ENCODE assay signal across 1 cellular context in the genomic region with DNA sequence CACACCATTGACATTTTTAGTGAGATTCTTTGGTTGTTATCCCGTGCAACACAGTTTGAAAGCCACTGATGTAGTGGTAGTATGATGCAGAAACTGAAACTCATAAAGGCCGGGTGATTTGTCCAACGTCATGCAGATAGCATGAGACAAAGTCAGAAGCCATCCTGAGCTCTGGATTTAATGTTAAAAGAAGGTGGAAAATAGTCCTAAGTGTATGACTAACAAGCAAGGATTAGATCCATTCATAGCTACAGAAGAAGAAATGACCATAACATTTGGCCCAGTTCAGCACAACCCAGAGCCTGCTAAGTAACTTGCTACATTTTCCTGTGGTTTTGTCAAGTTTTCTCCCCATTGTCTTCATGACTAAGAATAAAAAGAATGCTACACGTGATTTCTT.
TF ChIP-seq lines count a peak whose summit lies in the region.

No MANE protein-coding gene starts in this region.

TF ChIP-seq in SK-N-SH, 30 proteins besides CTCF, POLR2A, EP300 and RAD21:
- 0 out of 2 replicates have a peak, but pooled peaks have one; percentile 12 for TF ChIP-seq TCF12 (IDR thresholded peaks at IDR 0.05)
- TF ChIP-seq MEF2A (IDR thresholded peaks at IDR 0.05; ENCODE audit: borderline replicate concordance, low read depth) = no peak
- TF ChIP-seq USF1 (IDR thresholded peaks at IDR 0.05; ENCODE audit: borderline replicate concordance, low read depth) = 0 out of 2 replicates have a peak, but pooled peaks have one; percentile 43
